In genomic region chr1:160410412-160411005, GRCh38 we compare ENCODE assay signal across 1 cellular context.
TF ChIP-seq lines count a peak whose summit lies in the region.

No MANE protein-coding gene starts in this region.

TF ChIP-seq in HepG2, 621 proteins besides CTCF, POLR2A, EP300 and RAD21:
- TF ChIP-seq MEIS2 (CRISPR knock-in tag; IDR thresholded peaks at IDR 0.05) = no peak
- TF ChIP-seq CREBL2 (CRISPR knock-in tag; IDR thresholded peaks at IDR 0.05; ENCODE audit: borderline replicate concordance) = no peak
- TF ChIP-seq MEF2D (CRISPR knock-in tag; IDR thresholded peaks at IDR 0.05) = no peak
- TF ChIP-seq GFI1 (CRISPR knock-in tag; IDR thresholded peaks at IDR 0.05; ENCODE audit: borderline replicate concordance) = no peak
- no peak for TF ChIP-seq ZKSCAN1 (IDR thresholded peaks at IDR 0.05; ENCODE audit: low read length)
- TF ChIP-seq AGO2 (optimal IDR thresholded peaks at IDR 0.05; ENCODE audit: low read depth, low read length) = no peak
- TF ChIP-seq BHLHE40 (IDR thresholded peaks at IDR 0.05; ENCODE audit: low read length) = no peak
- TF ChIP-seq ZNF674 (CRISPR knock-in tag; IDR thresholded peaks at IDR 0.05; ENCODE audit: low read depth) = no peak
- TF ChIP-seq ZNF101 (CRISPR knock-in tag; IDR thresholded peaks at IDR 0.05; ENCODE audit: borderline replicate concordance, low read depth) = no peak
- no peak for TF ChIP-seq DMTF1 (CRISPR knock-in tag; IDR thresholded peaks at IDR 0.05)
- TF ChIP-seq ZNF672 (CRISPR knock-in tag; IDR thresholded peaks at IDR 0.05) = no peak
- no peak for TF ChIP-seq MTF1 (CRISPR knock-in tag; IDR thresholded peaks at IDR 0.05)
- TF ChIP-seq BORCS8-MEF2B (CRISPR knock-in tag; IDR thresholded peaks at IDR 0.05) = no peak
TF ChIP-seq in HepG2: peak in this region for 0.
